1 cellular context compared by ENCODE assay signal in the genomic region with DNA sequence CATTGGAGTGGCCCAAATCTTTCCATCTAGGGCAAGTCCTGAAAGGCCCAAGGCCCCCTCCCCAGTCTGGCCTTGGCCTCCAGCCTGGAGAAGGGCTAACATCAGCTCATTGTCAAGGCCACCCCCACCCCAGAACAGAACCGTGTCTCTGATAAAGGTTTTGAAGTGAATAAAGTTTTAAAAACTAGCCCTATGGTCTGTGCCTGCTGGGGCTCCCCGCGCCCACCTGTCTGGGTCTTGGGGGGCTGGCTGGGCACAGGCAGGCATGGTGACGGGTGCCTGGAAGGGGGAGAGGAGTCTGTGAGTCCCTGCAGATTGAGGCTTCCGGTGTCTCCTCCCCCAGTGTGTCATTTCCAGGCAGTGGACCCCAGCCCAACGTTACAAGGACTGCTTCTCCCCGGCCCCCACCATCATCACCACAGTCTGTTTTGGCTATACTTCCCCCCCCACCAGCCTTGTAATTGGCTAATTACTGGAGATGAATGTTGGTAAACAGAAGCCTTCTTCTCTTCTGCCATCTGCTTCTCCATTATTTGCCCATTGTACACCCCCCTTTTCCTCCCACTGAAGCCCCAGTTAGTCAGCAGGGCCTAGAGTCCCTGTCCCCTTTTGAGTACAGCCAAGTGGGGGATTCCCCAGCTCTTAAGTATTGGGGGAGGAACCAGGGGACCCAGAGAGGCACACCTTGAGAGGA.
TF ChIP-seq lines count a peak whose summit lies in the region.

No MANE protein-coding gene starts in this region.

TF ChIP-seq in GM23338, 12 proteins besides CTCF, POLR2A, EP300 and RAD21:
- TF ChIP-seq STAT1 (IDR thresholded peaks at IDR 0.05; ENCODE audit: unreplicated experiment) (no peak), JUNB (IDR thresholded peaks at IDR 0.05; ENCODE audit: unreplicated experiment) (no peak), ZNF331 (CRISPR knock-in tag; IDR thresholded peaks at IDR 0.05; ENCODE audit: low read depth) (no peak), ZNF114 (CRISPR knock-in tag; IDR thresholded peaks at IDR 0.05) (no peak)
